8 cellular contexts compared by ENCODE assay signal in genomic region chr4:134906404-134907023, GRCh38.
A peak's percentile ranks its signal among the peaks of the same experiment; 100 is the strongest.
DNase-seq lines count a peak whose midpoint lies in the region; ATAC-seq and TF ChIP-seq lines count a peak whose summit lies in the region.

No MANE protein-coding gene starts in this region.

- no peaks in the 10 kb centered on the region for H3K4me1 ChIP-seq in HEK293 (ENCODE audit: control insufficient read depth, insufficient read depth, low read length)
- H3K4me1 ChIP-seq in CD8-positive, alpha-beta memory T cell (ENCODE audit: insufficient read depth, low read length), result no peaks in the 10 kb centered on the region

- TF ChIP-seq CTCF in HEK293 (tag by site-specific recombination; IDR thresholded peaks at IDR 0.05), result no peak

- in situ Hi-C loops in ACHN (cut with HindIII; ENCODE audit: low pct_ligation_motif_present, low pct_unique_long_range_greater_than_20kb, low sequenced_read_pairs), result no loop called here

- no peaks in the 10 kb centered on the region for H3K36me3 ChIP-seq in HEK293 (ENCODE audit: control insufficient read depth in 2 of 2, insufficient read depth in 1 of 2, low read length in 2 of 2)
- H3K36me3 ChIP-seq in CD8-positive, alpha-beta memory T cell (ENCODE audit: insufficient read depth, low read length), result no peaks in the 10 kb centered on the region

- no peak overlapping the region for H3K27ac ChIP-seq in HEK293 (ENCODE audit: extremely low read depth, low read depth, low read length)
- no peak overlapping the region for H3K27ac ChIP-seq in CD8-positive, alpha-beta memory T cell (ENCODE audit: low read depth, low read length)

- H3K36me3 Mint-ChIP-seq in CD8-positive, alpha-beta memory T cell, result no peaks in the 10 kb centered on the region

- no peak overlapping the region for H3K4me3 ChIP-seq in HEK293 (ENCODE audit: low read depth, low read length)
- H3K4me3 ChIP-seq in CD8-positive, alpha-beta memory T cell (ENCODE audit: low read length), result no peak overlapping the region

- DNase-seq in ACHN (peak; percentile 19), iPS DF 4.7 (ENCODE audit: extremely low read depth, low spot score) (peak; percentile 36), NCI-H1436 treated with DMSO at 0.1 percent for 48 hours (lab: John Stamatoyannopoulos, UW) (no peak), globus pallidus (ENCODE audit: low spot score) (no peak), ecto neural progenitor cell (ENCODE audit: low spot score) (no peak)
- no peak for DNase-seq in CD8-positive, alpha-beta memory T cell

- no peaks in the 10 kb centered on the region for H3K4me1 Mint-ChIP-seq in CD8-positive, alpha-beta memory T cell

- H3K27ac Mint-ChIP-seq in CD8-positive, alpha-beta memory T cell, result no peak overlapping the region

- POLR2A ChIA-PET in HEK293 (lab: Yijun Ruan, JAX), result no interaction called here
- POLR2A ChIA-PET in CD8-positive, alpha-beta memory T cell (lab: Charles Lee), result no interaction called here

- CTCF ChIA-PET in HEK293 (lab: Yijun Ruan, JAX), result interaction anchor here (0.7 kb wide), 1 partner anchor 1030 kb away, joined by 3 read pairs; no protein-coding TSS in a partner anchor
- CTCF ChIA-PET in CD8-positive, alpha-beta memory T cell (lab: Charles Lee), result no interaction called here

- peaks cover 0 to 29% (median 14%) of the 10 kb centered on the region in 5 donors for H3K9me3 Mint-ChIP-seq in CD8-positive, alpha-beta memory T cell

- H3K9me3 ChIP-seq in HEK293 (ENCODE audit: control insufficient read depth, insufficient read depth, low read depth, low read length), result no peaks in the 10 kb centered on the region
- no peaks in the 10 kb centered on the region for H3K9me3 ChIP-seq in CD8-positive, alpha-beta memory T cell (ENCODE audit: low read length)

- no peaks in the 10 kb centered on the region for H3K27me3 Mint-ChIP-seq in CD8-positive, alpha-beta memory T cell

- H3K4me3 Mint-ChIP-seq in CD8-positive, alpha-beta memory T cell, result no peak overlapping the region

- ATAC-seq in SK-N-SH treated with all-trans-retinoic acid at 6 μM for 48 hours, result peak; percentile 90

- no peaks in the 10 kb centered on the region for H3K27me3 ChIP-seq in CD8-positive, alpha-beta memory T cell (ENCODE audit: insufficient read depth, low read length, poor library complexity, severe bottlenecking)

TF ChIP-seq in HEK293, 187 proteins besides CTCF, POLR2A, EP300 and RAD21:
- TF ChIP-seq ZNF654 (tag by site-specific recombination; IDR thresholded peaks at IDR 0.05; ENCODE audit: low read depth) (peak; percentile 14; the same call in 1 of the 2 replicates), ZBTB7A (tag by site-specific recombination; IDR thresholded peaks at IDR 0.05; ENCODE audit: low read depth) (no peak)

TF ChIP-seq in SK-N-SH treated with all-trans-retinoic acid at 6 μM for 48 hours, 23 proteins besides CTCF, POLR2A, EP300 and RAD21:
- no peak for TF ChIP-seq OSR1 (CRISPR knock-in tag; IDR thresholded peaks at IDR 0.05)
- no peak for TF ChIP-seq ZNF70 (CRISPR knock-in tag; IDR thresholded peaks at IDR 0.05)
- no peak for TF ChIP-seq ISL1 (CRISPR knock-in tag; IDR thresholded peaks at IDR 0.05)
- TF ChIP-seq CSRNP3 (CRISPR knock-in tag; IDR thresholded peaks at IDR 0.05), result no peak
- no peak for TF ChIP-seq PATZ1 (CRISPR knock-in tag; IDR thresholded peaks at IDR 0.05; ENCODE audit: borderline replicate concordance)
- no peak for TF ChIP-seq CSDC2 (CRISPR knock-in tag; IDR thresholded peaks at IDR 0.05)
- no peak for TF ChIP-seq ZFP3 (CRISPR knock-in tag; IDR thresholded peaks at IDR 0.05)
- TF ChIP-seq BACH2 (CRISPR knock-in tag; IDR thresholded peaks at IDR 0.05; ENCODE audit: borderline replicate concordance), result no peak
- TF ChIP-seq RARB (CRISPR knock-in tag; IDR thresholded peaks at IDR 0.05), result no peak
- no peak for TF ChIP-seq TCF4 (CRISPR knock-in tag; IDR thresholded peaks at IDR 0.05; ENCODE audit: borderline replicate concordance)
- TF ChIP-seq POU6F1 (CRISPR knock-in tag; IDR thresholded peaks at IDR 0.05; ENCODE audit: borderline replicate concordance, low read depth), result no peak
- TF ChIP-seq TSHZ2 (CRISPR knock-in tag; IDR thresholded peaks at IDR 0.05), result no peak
- TF ChIP-seq ARNTL (CRISPR knock-in tag; IDR thresholded peaks at IDR 0.05; ENCODE audit: borderline replicate concordance, low read depth), result no peak
- no peak for TF ChIP-seq PPARA (CRISPR knock-in tag; IDR thresholded peaks at IDR 0.05; ENCODE audit: borderline replicate concordance)
- TF ChIP-seq TOX (CRISPR knock-in tag; IDR thresholded peaks at IDR 0.05; ENCODE audit: borderline replicate concordance), result no peak
- TF ChIP-seq GLIS3 (CRISPR knock-in tag; IDR thresholded peaks at IDR 0.05), result no peak
- TF ChIP-seq ZFP30 (CRISPR knock-in tag; IDR thresholded peaks at IDR 0.05), result no peak
- no peak for TF ChIP-seq CREB5 (CRISPR knock-in tag; IDR thresholded peaks at IDR 0.05; ENCODE audit: low read depth)

Comparison
In these comparisons a context has a peak if more than half of its experiments do, and no peak if none do; other contexts are left out.
1. DNase-seq: peak in ACHN (single experiment) and iPS DF 4.7 (single experiment); none in NCI-H1436 treated with DMSO at 0.1 percent for 48 hours (single experiment), globus pallidus (single experiment), ecto neural progenitor cell (single experiment) and CD8-positive, alpha-beta memory T cell (0 of 5).